9 cellular contexts compared by ENCODE assay signal in genomic region chr22:25027959-25028840, GRCh38.
DNase-seq lines count a peak whose midpoint lies in the region; ATAC-seq and TF ChIP-seq lines count a peak whose summit lies in the region.
"Had no signal": no experiment of that assay in that cellular context is flagged by ENCODE, and none has a peak within 500 bp of the region (broad histone marks: within the 10 kb centered on the region; RNA-seq: fewer than 3 reads in every experiment).

No MANE protein-coding gene starts in this region.

- DNase-seq in activated T-cell treated with anti-CD3 and anti-CD28 coated beads, Interleukin-2, amount 50 U/mL, for 48 hours = peak; percentile 36 to 41
- DNase-seq in activated T-cell treated with anti-CD3 and anti-CD28 coated beads for 4 hours = no peak
- peak; percentile 45 for DNase-seq in activated CD4-positive, alpha-beta memory T cell treated with anti-CD3 and anti-CD28 coated beads for 36 hours
- no peak for DNase-seq in right atrium auricular region (ENCODE audit: low spot score)
- DNase-seq in tibial nerve (ENCODE audit: low spot score in 2 of 2) = peak; percentile 29 to 47
- DNase-seq in SHP77 treated with DMSO at 0.1 percent for 48 hours (lab: John Stamatoyannopoulos, UW) = no peak

- TF ChIP-seq POLR2A in tibial nerve (IDR thresholded peaks at IDR 0.05) = no peak

- intact Hi-C loops in activated CD4-positive, alpha-beta memory T cell treated with anti-CD3 and anti-CD28 coated beads for 36 hours (cut with micrococcal nuclease) = loop anchor here (1.0 kb wide), 1 partner anchor 76 kb away; the partner anchor contains the start of gene KIAA1671

- no peak overlapping the region for H3K4me3 Mint-ChIP-seq in activated CD4-positive, alpha-beta memory T cell treated with anti-CD3 and anti-CD28 coated beads for 36 hours
- H3K4me3 Mint-ChIP-seq: CD4-positive, CD25-positive, alpha-beta regulatory T cell had no signal

- WGBS in tibial nerve, 2 donors = 72 to 83% methylated on average over 36 to 44 of the region's 45 CpGs

- H3K27me3 Mint-ChIP-seq in activated CD4-positive, alpha-beta memory T cell treated with anti-CD3 and anti-CD28 coated beads for 36 hours = no peaks in the 10 kb centered on the region
- H3K27me3 Mint-ChIP-seq: CD4-positive, CD25-positive, alpha-beta regulatory T cell had no signal

- H3K27ac ChIP-seq in right atrium auricular region (peak overlapping the region; percentile 68 to 87), tibial nerve (peak overlapping the region; percentile 46 to 89 (median 66))

- peak; percentile 40 to 67 for TF ChIP-seq CTCF in right atrium auricular region (IDR thresholded peaks at IDR 0.05)
- peak; percentile 39 to 55 (median 40) for TF ChIP-seq CTCF in tibial nerve (IDR thresholded peaks at IDR 0.05)

- H3K27me3 ChIP-seq in right atrium auricular region = no peaks in the 10 kb centered on the region
- H3K27me3 ChIP-seq in tibial nerve = no peaks in the 10 kb centered on the region

- no peak for TF ChIP-seq EP300 in tibial nerve (IDR thresholded peaks at IDR 0.05)

- H3K36me3 ChIP-seq in right atrium auricular region (no peaks in the 10 kb centered on the region), tibial nerve (peaks cover 0 to 25% (median 0%) of the 10 kb centered on the region in 3 donors)

- CTCF ChIA-PET in activated CD4-positive, alpha-beta memory T cell treated with anti-CD3 and anti-CD28 coated beads for 36 hours (lab: Charles Lee) = interaction anchor here (1.3 to 1.4 kb wide), 2 partner anchors 22 to 77 kb away, joined by 4 read pairs; no protein-coding TSS in a partner anchor

- peaks cover 15% of the 10 kb centered on the region for H3K4me1 Mint-ChIP-seq in activated CD4-positive, alpha-beta memory T cell treated with anti-CD3 and anti-CD28 coated beads for 36 hours (ENCODE audit: low read depth)

- H3K27ac Mint-ChIP-seq in activated CD4-positive, alpha-beta memory T cell treated with anti-CD3 and anti-CD28 coated beads for 36 hours = no peak overlapping the region
- H3K27ac Mint-ChIP-seq: CD4-positive, CD25-positive, alpha-beta regulatory T cell had no signal

- ATAC-seq in GM18861 (IDR thresholded peaks at IDR 0.05; ENCODE audit: unreplicated experiment) (no peak), GM21360 (IDR thresholded peaks at IDR 0.05; ENCODE audit: unreplicated experiment) (no peak)

- H3K4me1 ChIP-seq in right atrium auricular region = peaks cover 0 to 39% of the 10 kb centered on the region in 2 donors
- peaks cover 0 to 60% (median 32%) of the 10 kb centered on the region in 4 donors for H3K4me1 ChIP-seq in tibial nerve

- H3K36me3 Mint-ChIP-seq in activated CD4-positive, alpha-beta memory T cell treated with anti-CD3 and anti-CD28 coated beads for 36 hours = no peaks in the 10 kb centered on the region
- H3K36me3 Mint-ChIP-seq: CD4-positive, CD25-positive, alpha-beta regulatory T cell had no signal

- no peaks in the 10 kb centered on the region for H3K9me3 Mint-ChIP-seq in activated CD4-positive, alpha-beta memory T cell treated with anti-CD3 and anti-CD28 coated beads for 36 hours
- H3K9me3 Mint-ChIP-seq: CD4-positive, CD25-positive, alpha-beta regulatory T cell had no signal

- POLR2A ChIA-PET in activated CD4-positive, alpha-beta memory T cell treated with anti-CD3 and anti-CD28 coated beads for 36 hours (lab: Charles Lee) = no interaction called here

- H3K4me3 ChIP-seq in right atrium auricular region (no peak overlapping the region), tibial nerve (no peak overlapping the region)

- H3K9me3 ChIP-seq in right atrium auricular region = no peaks in the 10 kb centered on the region
- no peaks in the 10 kb centered on the region for H3K9me3 ChIP-seq in tibial nerve

Comparison
In these comparisons a context has a peak if more than half of its experiments do, and no peak if none do; other contexts are left out.
1. DNase-seq: peak in activated T-cell treated with anti-CD3 and anti-CD28 coated beads, Interleukin-2, amount 50 U/mL, for 48 hours (2 of 2), activated CD4-positive, alpha-beta memory T cell treated with anti-CD3 and anti-CD28 coated beads for 36 hours (single experiment) and tibial nerve (2 of 2); none in activated T-cell treated with anti-CD3 and anti-CD28 coated beads for 4 hours (single experiment), right atrium auricular region (single experiment) and SHP77 treated with DMSO at 0.1 percent for 48 hours (single experiment).